Comparison of ENCODE assay signal across 8 cellular contexts in the genomic region with DNA sequence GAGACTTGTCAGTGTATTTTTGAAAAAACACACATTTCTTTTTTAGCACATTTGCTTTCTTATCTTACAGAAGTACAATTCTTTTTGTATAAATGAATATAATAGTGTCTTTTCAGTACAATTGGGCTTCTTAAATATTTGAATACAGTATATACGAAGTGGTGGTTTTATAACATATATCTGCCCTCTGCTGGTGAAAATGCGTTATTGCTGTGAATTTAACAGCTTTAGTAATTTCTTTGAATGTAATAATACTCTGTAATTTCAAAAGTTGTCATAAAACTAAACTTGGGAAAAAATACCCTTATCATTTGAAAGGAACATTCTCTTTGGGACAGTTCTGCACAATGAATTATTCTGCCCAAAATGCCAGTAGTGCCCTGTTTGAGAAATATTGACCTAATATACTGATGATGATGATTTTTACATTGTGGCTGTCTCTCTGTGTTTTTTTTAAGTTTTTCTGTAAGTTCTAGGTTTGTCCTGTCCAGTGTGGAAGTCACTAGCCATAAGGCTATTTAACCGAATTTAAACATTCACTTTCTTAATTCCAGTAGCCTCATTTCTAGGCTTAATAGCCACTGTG. TPM values are rescaled to one million over a fixed set of nuclear protein-coding genes. Genes with fewer than 3 reads are reported as not detected.
A peak's percentile ranks its signal among the peaks of the same experiment; 100 is the strongest.
DNase-seq lines count a peak whose midpoint lies in the region; ATAC-seq and TF ChIP-seq lines count a peak whose summit lies in the region.

No MANE protein-coding gene starts in this region.

- H3K9me3 Mint-ChIP-seq in immature natural killer cell = no peaks in the 10 kb centered on the region

- no peaks in the 10 kb centered on the region for H3K36me3 Mint-ChIP-seq in immature natural killer cell

- TF ChIP-seq EP300 in upper lobe of left lung (IDR thresholded peaks at IDR 0.05) = no peak

- no peak overlapping the region for H3K27ac ChIP-seq in A673 (ENCODE audit: low read depth, low read length, poor library complexity, severe bottlenecking)
- no peak overlapping the region for H3K27ac ChIP-seq in adrenal gland
- no peak overlapping the region for H3K27ac ChIP-seq in upper lobe of left lung

- POLR2A ChIA-PET in A673 (lab: Charles Lee; ENCODE audit: low non-redundant PET) = no interaction called here

- WGBS in adrenal gland, 4 donors = 5 to 14% (median 11%) methylated on average over 3 of the region's 3 CpGs
- WGBS in upper lobe of left lung, 2 donors = 16 to 18% methylated on average over 3 of the region's 3 CpGs

- peaks cover 6% of the 10 kb centered on the region for H3K9me3 ChIP-seq in A673 (ENCODE audit: low read depth, low read length, poor library complexity, severe bottlenecking)
- no peaks in the 10 kb centered on the region for H3K9me3 ChIP-seq in adrenal gland (replicated peaks in 1 of 3)
- no peaks in the 10 kb centered on the region for H3K9me3 ChIP-seq in upper lobe of left lung
- peaks cover 12% of the 10 kb centered on the region; the same call in 1 of the 2 replicates for H3K9me3 ChIP-seq in MG63

- H3K4me1 ChIP-seq in A673 (ENCODE audit: insufficient read depth, low read length, poor library complexity, severe bottlenecking) (no peaks in the 10 kb centered on the region), adrenal gland (replicated peaks in 1 of 2) (peaks cover 0 to 16% of the 10 kb centered on the region in 2 donors), upper lobe of left lung (peaks cover 5 to 30% (median 12%) of the 10 kb centered on the region in 4 donors)

- no peak overlapping the region for H3K4me3 Mint-ChIP-seq in immature natural killer cell

- peak; percentile 79 for TF ChIP-seq CTCF in A673 (conservative IDR thresholded peaks at IDR 0.05; ENCODE audit: low read depth, low read length)
- TF ChIP-seq CTCF in GM12865 (IDR thresholded peaks at IDR 0.05; ENCODE audit: insufficient read depth, low read depth, low read length, missing control alignments) = peak; percentile 50
- peak; percentile 63 to 78 (median 73) for TF ChIP-seq CTCF in adrenal gland (IDR thresholded peaks at IDR 0.05)
- peak; percentile 51 to 77 (median 70) for TF ChIP-seq CTCF in upper lobe of left lung (IDR thresholded peaks at IDR 0.05)

- H3K27ac Mint-ChIP-seq in immature natural killer cell = no peak overlapping the region

- H3K27me3 Mint-ChIP-seq in immature natural killer cell (ENCODE audit: low read depth in 3 of 3) = peaks cover 0 to 3% (median 3%) of the 10 kb centered on the region in 3 donors

- CTCF ChIA-PET in A673 (lab: Charles Lee) = interaction anchor here (0.7 to 2.0 kb wide), 4 partner anchors 19 to 466 kb away, joined by 3 to 14 read pairs (median 8); partner anchors contain the start of gene SMAP1

- H3K36me3 ChIP-seq in A673 (ENCODE audit: insufficient read depth, low read length, poor library complexity, severe bottlenecking) (no peaks in the 10 kb centered on the region), adrenal gland (replicated peaks in 1 of 2) (no peaks in the 10 kb centered on the region), upper lobe of left lung (no peaks in the 10 kb centered on the region), MG63 (no peaks in the 10 kb centered on the region)

- TF ChIP-seq POLR2A in adrenal gland (IDR thresholded peaks at IDR 0.05) = no peak
- TF ChIP-seq POLR2A in upper lobe of left lung (IDR thresholded peaks at IDR 0.05) = no peak

- BruUV-seq in A673 (replicated peaks; lab: Mats Ljungman, UMichigan) = no TSS peak

- DNase-seq in A673 (ENCODE audit: low spot score) = peak; percentile 52
- peak; percentile 47 for DNase-seq in GM12865 (ENCODE audit: low read depth)
- DNase-seq in NCI-H146 (lab: John Stamatoyannopoulos, UW) = peak; percentile 24
- DNase-seq in adrenal gland = peak in 1 of 7 donors; percentile 16
- DNase-seq in immature natural killer cell = peak; percentile 14 to 41 (median 30)
- no peak for DNase-seq in upper lobe of left lung
- DNase-seq in stimulated activated CD4-positive, alpha-beta T cell treated with anti-CD3 and anti-CD28 coated beads, Interleukin-12 subunit alpha, Interleukin-12 subunit beta, amount 100 ng/mL, for 4 hours = no peak
- no peak for DNase-seq in MG63

- intact Hi-C loops in A673 (cut with micrococcal nuclease; ENCODE audit: unreplicated experiment) (loop anchor here (1.0 to 10.0 kb wide), 3 partner anchors 164 to 465 kb away; no protein-coding TSS in a partner anchor), adrenal gland (cut with DNase I) (loop anchor here in 1 of 2 donors (10.0 kb wide), 1 partner anchor 122 kb away; the partner anchor contains the start of gene SDHAF4)

- H3K4me3 ChIP-seq in A673 (ENCODE audit: low read depth, low read length, poor library complexity, severe bottlenecking) (no peak overlapping the region), GM12865 (ENCODE audit: low read depth, low read length) (no peak overlapping the region), adrenal gland (no peak overlapping the region), upper lobe of left lung (no peak overlapping the region), MG63 (no peak overlapping the region)

- no peaks in the 10 kb centered on the region for H3K27me3 ChIP-seq in A673 (replicated peaks; ENCODE audit: insufficient read depth, low read depth, low read length, poor library complexity)
- H3K27me3 ChIP-seq in adrenal gland = no peaks in the 10 kb centered on the region
- H3K27me3 ChIP-seq in upper lobe of left lung = no peaks in the 10 kb centered on the region
- H3K27me3 ChIP-seq in MG63 = no peaks in the 10 kb centered on the region

- peak in 1 of 2 donors; percentile 80 for ATAC-seq in upper lobe of left lung (ENCODE audit: low FRiP score in 2 of 2)

- peaks cover 38 to 75% of the 10 kb centered on the region in 2 donors for H3K4me1 Mint-ChIP-seq in immature natural killer cell

RNA-seq across cellular contexts. Expression of gene SMAP1, which starts 19.0 kb away (rescaled TPM):
- total RNA-seq in A673 (2021) (23.2 and 23.7 TPM in 2 replicates), adrenal gland (10 to 100 TPM; 20.3 to 29.0 (median 24.7) TPM), upper lobe of left lung (10 to 100 TPM; 16.3 to 34.4 (median 21.7) TPM)
- polyA plus RNA-seq in adrenal gland (10 to 100 TPM; 11.3 to 39.8 (median 13.6) TPM), immature natural killer cell (10 to 100 TPM; 20.3 to 34.0 (median 20.6) TPM)
- 18.9 and 19.6 TPM in 2 replicates for total RNA-seq in MG63 (2014; rRNA removed; shearing (Covaris generic); ENCODE audit: low replicate concordance)

Comparison
In these comparisons a context has a peak if more than half of its experiments do, and no peak if none do; other contexts are left out.
1. DNase-seq: peak in A673 (single experiment), GM12865 (single experiment), NCI-H146 (single experiment) and immature natural killer cell (3 of 3); none in upper lobe of left lung (0 of 2), stimulated activated CD4-positive, alpha-beta T cell treated with anti-CD3 and anti-CD28 coated beads, Interleukin-12 subunit alpha, Interleukin-12 subunit beta, amount 100 ng/mL, for 4 hours (single experiment) and MG63 (single experiment).
2. Peak in every context shown above with its lines, with median percentiles within 50 percentile points of each other: CTCF ChIP-seq.